26 cellular contexts compared by ENCODE assay signal in the genomic region with DNA sequence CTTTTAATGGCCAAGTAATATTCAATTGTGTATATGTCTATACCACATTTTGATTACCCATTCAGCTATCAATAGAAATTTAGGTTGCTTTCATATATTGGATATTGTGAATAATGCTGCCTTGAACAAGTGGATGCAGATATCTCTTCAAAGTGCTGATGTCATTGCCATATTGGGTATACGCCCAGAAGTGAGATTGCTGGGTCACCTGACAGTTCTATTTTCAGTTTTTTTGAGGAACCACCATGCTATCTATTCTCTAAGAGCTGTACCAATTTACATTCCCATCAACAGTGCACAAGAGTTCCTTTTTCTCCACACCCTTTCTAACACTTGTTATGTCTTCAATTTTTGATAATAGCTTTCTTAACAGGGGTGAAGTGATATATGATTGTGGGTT.
"Had no signal": no experiment of that assay in that cellular context is flagged by ENCODE, and none has a peak within 500 bp of the region (broad histone marks: within the 10 kb centered on the region; RNA-seq: fewer than 3 reads in every experiment).

No MANE protein-coding gene starts in this region.

- H3K4me3 ChIP-seq: body of pancreas, esophagus squamous epithelium, gastroesophageal sphincter had no signal

- DNase-seq: activated B cell treated with CpG ODN at 0.5 μM for 24 hours; activated CD4-positive, alpha-beta T cell treated with anti-CD3 and anti-CD28 coated beads for 48 hours; activated CD4-positive, alpha-beta T cell treated with anti-CD3 and anti-CD28 coated beads, Interleukin-2, amount 50 U/mL, for 1 hour; activated CD4-positive, alpha-beta T cell treated with anti-CD3 and anti-CD28 coated beads, Interleukin-2, amount 50 U/mL, for 48 hours; activated CD8-positive, alpha-beta memory T cell treated with anti-CD3 and anti-CD28 coated beads for 24 hours; activated CD8-positive, alpha-beta T cell treated with anti-CD3 and anti-CD28 coated beads for 36 hours; activated effector memory CD4-positive, alpha-beta T cell treated with Interleukin-2 at 50 U/mL for 16 hours; activated gamma-delta T cell treated with Interleukin-2 at 50 U/mL for 16 hours; activated naive CD4-positive, alpha-beta T cell treated with anti-CD3 and anti-CD28 coated beads, Interleukin-2, amount 50 U/mL, for 16 hours; activated naive CD4-positive, alpha-beta T cell treated with Interleukin-2 at 50 U/mL for 16 hours; activated T-cell treated with anti-CD3 and anti-CD28 coated beads, Interleukin-2, amount 50 U/mL, for 4 hours; amniotic stem cell; anterior cingulate cortex; body of pancreas; caudate nucleus; effector CD8-positive, alpha-beta T cell; esophagus squamous epithelium; foreskin melanocyte; T-helper 1 cell; T-helper 17 cell; T1000; WERI-Rb-1 had no signal

- ATAC-seq: activated CD4-positive, CD25-positive, alpha-beta regulatory T cell treated with anti-CD3 and anti-CD28 coated beads, Interleukin-2, amount 50 U/mL, for 24 hours; activated CD8-positive, alpha-beta T cell treated with anti-CD3 and anti-CD28 coated beads for 36 hours; activated T-cell treated with anti-CD3 and anti-CD28 coated beads, Interleukin-2, amount 50 U/mL, for 4 hours; activated T-helper 17 cell treated with anti-CD3 and anti-CD28 coated beads, Interleukin-2, amount 50 U/mL, for 72 hours; body of pancreas; gastroesophageal sphincter; T-helper 17 cell had no signal

- H3K27me3 ChIP-seq: body of pancreas, esophagus squamous epithelium, gastroesophageal sphincter had no signal

- H3K36me3 ChIP-seq: esophagus squamous epithelium, gastroesophageal sphincter, WERI-Rb-1 had no signal

- H3K27ac ChIP-seq: body of pancreas, epithelial cell of prostate, esophagus squamous epithelium, gastroesophageal sphincter, WERI-Rb-1 had no signal

- H3K4me1 ChIP-seq: body of pancreas, esophagus squamous epithelium, gastroesophageal sphincter had no signal

- H3K9me3 ChIP-seq: body of pancreas had no signal
